ENCODE assay signal across 18 cellular contexts in genomic region chr6:157724138-157724537, GRCh38.
A peak's percentile ranks its signal among the peaks of the same experiment; 100 is the strongest.
DNase-seq lines count a peak whose midpoint lies in the region; ATAC-seq and TF ChIP-seq lines count a peak whose summit lies in the region.
"Had no signal": no experiment of that assay in that cellular context is flagged by ENCODE, and none has a peak within 500 bp of the region (broad histone marks: within the 10 kb centered on the region; RNA-seq: fewer than 3 reads in every experiment).

No MANE protein-coding gene starts in this region.

- H3K27ac Mint-ChIP-seq in endodermal cell: no peak overlapping the region
- H3K27ac Mint-ChIP-seq: H9, IgD-negative memory B cell had no signal

- no peak for ATAC-seq in GM18867 (IDR thresholded peaks at IDR 0.05; ENCODE audit: unreplicated experiment)

- H3K27me3 ChIP-seq in GM23248 (replicated peaks; ENCODE audit: insufficient read depth): no peaks in the 10 kb centered on the region
- no peaks in the 10 kb centered on the region for H3K27me3 ChIP-seq in adipocyte (replicated peaks; ENCODE audit: control insufficient read depth, insufficient read depth, low read length)
- H3K27me3 ChIP-seq in endodermal cell (ENCODE audit: control insufficient read depth, insufficient read depth, low read length, poor library complexity, severe bottlenecking): no peaks in the 10 kb centered on the region

- no peak overlapping the region for H3K4me2 ChIP-seq in GM23248 (ENCODE audit: unreplicated experiment)

- H3K4me3 ChIP-seq in GM23248: no peak overlapping the region
- H3K4me3 ChIP-seq in adipocyte (ENCODE audit: low read length): peak overlapping the region; percentile 27
- no peak overlapping the region for H3K4me3 ChIP-seq in endodermal cell (ENCODE audit: low read length)
- H3K4me3 ChIP-seq in retinal pigment epithelial cell (ENCODE audit: low read length): no peak overlapping the region
- H3K4me3 ChIP-seq: SK-N-MC had no signal

- no peaks in the 10 kb centered on the region for H3K27me3 Mint-ChIP-seq in endodermal cell (ENCODE audit: insufficient read depth)

- 52 to 58% methylated on average over 4 of the region's 4 CpGs for WGBS in GM23248 (ENCODE audit: low coverage in 1 of 2, low lambda C conversion rate in 2 of 2, missing lambda C conversion rate in 2 of 2), 2 experiments
- WGBS in endodermal cell (ENCODE audit: insufficient coverage in 1 of 2, insufficient read length in 1 of 2), 2 experiments: 94 to 100% methylated on average over 3 to 4 of the region's 4 CpGs

- no peak for TF ChIP-seq CTCF in endodermal cell (conservative IDR thresholded peaks at IDR 0.05)
- no peak for TF ChIP-seq CTCF in retinal pigment epithelial cell (conservative IDR thresholded peaks at IDR 0.05; ENCODE audit: low read depth, low read length)

- H3K9ac ChIP-seq in GM23248 (no peak overlapping the region), adipocyte (ENCODE audit: low read length) (peak overlapping the region; percentile 40), endodermal cell (ENCODE audit: extremely low read depth, low read length, poor library complexity, severe bottlenecking) (no peak overlapping the region)

- H3K9me3 ChIP-seq in GM23248 (ENCODE audit: low read depth): no peaks in the 10 kb centered on the region
- H3K9me3 ChIP-seq in adipocyte (ENCODE audit: control insufficient read depth, low read length): peaks cover 9% of the 10 kb centered on the region
- H3K9me3 ChIP-seq in endodermal cell (ENCODE audit: control insufficient read depth, low read length): peaks cover 19% of the 10 kb centered on the region

- H3K27ac ChIP-seq in GM23248: no peak overlapping the region
- H3K27ac ChIP-seq in endodermal cell (ENCODE audit: low read depth, low read length): no peak overlapping the region
- H3K27ac ChIP-seq: SK-N-MC had no signal

- no peaks in the 10 kb centered on the region for H4K20me1 ChIP-seq in GM23248 (ENCODE audit: insufficient read depth)

- no peaks in the 10 kb centered on the region for H3K79me2 ChIP-seq in GM23248 (ENCODE audit: insufficient read depth)

- H3F3A ChIP-seq in GM23248 (ENCODE audit: insufficient read depth): 0 out of 2 replicates have a peak, but pooled peaks cover 7% of the 10 kb centered on the region

- H3K36me3 ChIP-seq in GM23248 (ENCODE audit: low read depth) (no peaks in the 10 kb centered on the region), adipocyte (ENCODE audit: control insufficient read depth, insufficient read depth, low read length, severe bottlenecking) (no peaks in the 10 kb centered on the region), endodermal cell (ENCODE audit: control insufficient read depth, insufficient read depth, low read length) (no peaks in the 10 kb centered on the region)

- peaks cover 8% of the 10 kb centered on the region for H3K4me1 Mint-ChIP-seq in endodermal cell
- H3K4me1 Mint-ChIP-seq: IgD-negative memory B cell had no signal

- DNase-seq in GM23248: peak; percentile 6
- peak; percentile 50 for DNase-seq in adipocyte (ENCODE audit: low read depth)
- peak; percentile 22 for DNase-seq in endodermal cell
- peak; percentile 35 for DNase-seq in retinal pigment epithelial cell (ENCODE audit: low read depth)
- DNase-seq in NCI-H2029 (lab: John Stamatoyannopoulos, UW): no peak
- no peak for DNase-seq in activated naive CD4-positive, alpha-beta T cell treated with anti-CD3 and anti-CD28 coated beads, Interleukin-2, amount 50 U/mL, for 16 hours
- DNase-seq: C1 segment of cervical spinal cord; DMS79; H9; Kasumi-1; MM.1S; NCI-H1092 treated with DMSO at 0.1 percent for 48 hours; NCI-H748 treated with DMSO at 0.1 percent for 48 hours; NK-92 treated with Interleukin-12 subunit alpha and Interleukin-12 subunit beta, amount 100 ng/mL, for 24 hours; Right ventricle myocardium superior had no signal

- H3K9me3 Mint-ChIP-seq in endodermal cell: peaks cover 22% of the 10 kb centered on the region

- H3K9me2 ChIP-seq in GM23248 (ENCODE audit: insufficient read depth): no peaks in the 10 kb centered on the region

- no peak overlapping the region for H3K4me3 Mint-ChIP-seq in endodermal cell
- H3K4me3 Mint-ChIP-seq: H9, IgD-negative memory B cell had no signal

- in situ Hi-C loops in GM23248 (cut with MboI): no loop called here

- H3K4me1 ChIP-seq in GM23248 (ENCODE audit: insufficient read depth) (0 out of 2 replicates have a peak, but pooled peaks cover 3% of the 10 kb centered on the region), adipocyte (ENCODE audit: control insufficient read depth, insufficient read depth, low read length) (peaks cover 47% of the 10 kb centered on the region), endodermal cell (ENCODE audit: control insufficient read depth, insufficient read depth, low read length) (no peaks in the 10 kb centered on the region)

- no peak overlapping the region for H2AFZ ChIP-seq in GM23248

- no peaks in the 10 kb centered on the region for H3K36me3 Mint-ChIP-seq in endodermal cell (ENCODE audit: low read depth)

Comparison
In these comparisons a context has a peak if more than half of its experiments do, and no peak if none do; other contexts are left out.
1. DNase-seq: peak in GM23248 (single experiment), adipocyte (single experiment), endodermal cell (single experiment) and retinal pigment epithelial cell (single experiment); none in NCI-H2029 (single experiment) and activated naive CD4-positive, alpha-beta T cell treated with anti-CD3 and anti-CD28 coated beads, Interleukin-2, amount 50 U/mL, for 16 hours (single experiment).